8 cellular contexts compared by ENCODE assay signal in genomic region chr10:102714621-102715455, GRCh38. TPM values are rescaled to one million over a fixed set of nuclear protein-coding genes. Genes with fewer than 3 reads are reported as not detected.
DNase-seq lines count a peak whose midpoint lies in the region; ATAC-seq and TF ChIP-seq lines count a peak whose summit lies in the region.

SFXN2 (plus strand) TSS chr10:102714636; CDS start chr10:102726637, 12,001 bp downstream.

- H3K36me3 Mint-ChIP-seq in central memory CD8-positive, alpha-beta T cell (ENCODE audit: insufficient read depth) = peaks cover 14% of the 10 kb centered on the region
- peaks cover 34% of the 10 kb centered on the region for H3K36me3 Mint-ChIP-seq in stimulated activated naive CD8-positive, alpha-beta T cell treated with anti-CD3 and anti-CD28 coated beads, Interleukin-15, Interleukin-2, amounts not matched to agents 100 ng/mL and 50 ng/mL, for 24 hours (ENCODE audit: low read depth)

- no peaks in the 10 kb centered on the region for H3K36me3 ChIP-seq in muscle layer of colon (ENCODE audit: insufficient read depth, low read length)

- H3K9ac ChIP-seq in muscle layer of colon (ENCODE audit: low read length) = peak within 1 kb of the TSS; percentile 61

- TF ChIP-seq CTCF in AG04450 (IDR thresholded peaks at IDR 0.05; ENCODE audit: low read depth, low read length) = no peak

- H3K27me3 Mint-ChIP-seq in central memory CD8-positive, alpha-beta T cell = no peaks in the 10 kb centered on the region
- no peaks in the 10 kb centered on the region for H3K27me3 Mint-ChIP-seq in stimulated activated naive CD8-positive, alpha-beta T cell treated with anti-CD3 and anti-CD28 coated beads, Interleukin-15, Interleukin-2, amounts not matched to agents 100 ng/mL and 50 ng/mL, for 24 hours

- peaks cover 14% of the 10 kb centered on the region for H3K4me1 ChIP-seq in muscle layer of colon (ENCODE audit: insufficient read depth, low read length)

- POLR2A ChIA-PET in AG04450 (lab: Yijun Ruan, JAX) = interaction anchor here (1.0 to 5.7 kb wide), 9 partner anchors 11 to 140 kb away, joined by 3 to 71 read pairs (median 4); partner anchors contain the start of gene WBP1L

- intact Hi-C loops in T-helper 2 cell treated with Interferon-gamma antibody and Interleukin-4, amounts not matched to agents 100 ng/mL and 5 ng/mL, for 36 hours (cut with micrococcal nuclease) = loop anchor here (1.0 kb wide), 5 partner anchors 28 to 653 kb away; partner anchors contain the start of genes CNNM2 and WBP1L

- H3K27ac Mint-ChIP-seq in central memory CD8-positive, alpha-beta T cell (ENCODE audit: low read depth) = peak within 1 kb of the TSS; percentile 93
- peak within 1 kb of the TSS; percentile 90 for H3K27ac Mint-ChIP-seq in stimulated activated naive CD8-positive, alpha-beta T cell treated with anti-CD3 and anti-CD28 coated beads, Interleukin-15, Interleukin-2, amounts not matched to agents 100 ng/mL and 50 ng/mL, for 24 hours

- peak within 1 kb of the TSS; percentile 70 for H3K27ac ChIP-seq in AG04450 (ENCODE audit: low read depth, low read length)
- H3K27ac ChIP-seq in muscle layer of colon (ENCODE audit: low read depth, low read length) = peak within 1 kb of the TSS; percentile 89

- H3K9me3 Mint-ChIP-seq in central memory CD8-positive, alpha-beta T cell = no peaks in the 10 kb centered on the region
- no peaks in the 10 kb centered on the region for H3K9me3 Mint-ChIP-seq in stimulated activated naive CD8-positive, alpha-beta T cell treated with anti-CD3 and anti-CD28 coated beads, Interleukin-15, Interleukin-2, amounts not matched to agents 100 ng/mL and 50 ng/mL, for 24 hours

- ATAC-seq in GM18861 (IDR thresholded peaks at IDR 0.05; ENCODE audit: unreplicated experiment) (peak; percentile 2), HG03196 (IDR thresholded peaks at IDR 0.05; ENCODE audit: unreplicated experiment) (peak; percentile 18)
- ATAC-seq in central memory CD8-positive, alpha-beta T cell (replicated peaks; ENCODE audit: extremely low read depth, poor library complexity, severe bottlenecking) = peak; percentile 10

- H3K9me3 ChIP-seq in AG04450 (ENCODE audit: control insufficient read depth, insufficient read depth, low read length) (peaks cover 3% of the 10 kb centered on the region; the same call in 1 of the 2 replicates), muscle layer of colon (ENCODE audit: low read length) (no peaks in the 10 kb centered on the region)

- H3K4me3 ChIP-seq in AG04450 (ENCODE audit: low read depth, low read length) (peak within 1 kb of the TSS; percentile 93), muscle layer of colon (ENCODE audit: low read depth in 1 of 2, low read length in 2 of 2) (peak within 1 kb of the TSS; percentile 90 to 92)

- CTCF ChIA-PET in AG04450 (lab: Charles Lee) = interaction anchor here (1.5 to 4.6 kb wide), 3 partner anchors 23 to 40 kb away, joined by 3 to 28 read pairs (median 21); no protein-coding TSS in a partner anchor

- peak within 1 kb of the TSS; percentile 97 for H3K4me3 Mint-ChIP-seq in central memory CD8-positive, alpha-beta T cell
- H3K4me3 Mint-ChIP-seq in stimulated activated naive CD8-positive, alpha-beta T cell treated with anti-CD3 and anti-CD28 coated beads, Interleukin-15, Interleukin-2, amounts not matched to agents 100 ng/mL and 50 ng/mL, for 24 hours = peak within 1 kb of the TSS; percentile 93

- DNase-seq in AG04450 (ENCODE audit: low read depth, low spot score) = no peak
- DNase-seq in central memory CD8-positive, alpha-beta T cell (ENCODE audit: low spot score in 2 of 2) = peak; percentile 20 to 28
- DNase-seq in GF-D8 (lab: John Stamatoyannopoulos, UW) = no peak

- H3K27me3 ChIP-seq in AG04450 (ENCODE audit: control insufficient read depth, insufficient read depth, low read length) (no peaks in the 10 kb centered on the region), muscle layer of colon (ENCODE audit: control insufficient read depth in 1 of 2, insufficient read depth in 2 of 2, low read length in 2 of 2) (no peaks in the 10 kb centered on the region)

- peaks cover 48% of the 10 kb centered on the region for H3K4me1 Mint-ChIP-seq in central memory CD8-positive, alpha-beta T cell
- peaks cover 78% of the 10 kb centered on the region for H3K4me1 Mint-ChIP-seq in stimulated activated naive CD8-positive, alpha-beta T cell treated with anti-CD3 and anti-CD28 coated beads, Interleukin-15, Interleukin-2, amounts not matched to agents 100 ng/mL and 50 ng/mL, for 24 hours (ENCODE audit: low read depth)

RNA-seq across cellular contexts. Expression of gene SFXN2, which starts in this region (rescaled TPM):
- 6.5 and 7.2 TPM in 2 replicates for polyA plus RNA-seq in AG04450 (2011; rRNA removed)
- 11.3 and 13.1 TPM in 2 replicates for polyA minus RNA-seq in AG04450 (2011; rRNA and poly(A)+ RNA removed)
- 28.6 and 30.9 TPM in 2 replicates for total RNA-seq in T-helper 2 cell treated with Interferon-gamma antibody and Interleukin-4, amounts not matched to agents 100 ng/mL and 5 ng/mL, for 36 hours

Comparison
In these comparisons a context has a peak if more than half of its experiments do, and no peak if none do; other contexts are left out.
1. DNase-seq: peak in central memory CD8-positive, alpha-beta T cell (2 of 2); none in AG04450 (single experiment) and GF-D8 (single experiment).
2. Peak in every context shown above with its lines, with median percentiles within 50 percentile points of each other: ATAC-seq.